Comparison of ENCODE assay signal across 12 cellular contexts in the genomic region with DNA sequence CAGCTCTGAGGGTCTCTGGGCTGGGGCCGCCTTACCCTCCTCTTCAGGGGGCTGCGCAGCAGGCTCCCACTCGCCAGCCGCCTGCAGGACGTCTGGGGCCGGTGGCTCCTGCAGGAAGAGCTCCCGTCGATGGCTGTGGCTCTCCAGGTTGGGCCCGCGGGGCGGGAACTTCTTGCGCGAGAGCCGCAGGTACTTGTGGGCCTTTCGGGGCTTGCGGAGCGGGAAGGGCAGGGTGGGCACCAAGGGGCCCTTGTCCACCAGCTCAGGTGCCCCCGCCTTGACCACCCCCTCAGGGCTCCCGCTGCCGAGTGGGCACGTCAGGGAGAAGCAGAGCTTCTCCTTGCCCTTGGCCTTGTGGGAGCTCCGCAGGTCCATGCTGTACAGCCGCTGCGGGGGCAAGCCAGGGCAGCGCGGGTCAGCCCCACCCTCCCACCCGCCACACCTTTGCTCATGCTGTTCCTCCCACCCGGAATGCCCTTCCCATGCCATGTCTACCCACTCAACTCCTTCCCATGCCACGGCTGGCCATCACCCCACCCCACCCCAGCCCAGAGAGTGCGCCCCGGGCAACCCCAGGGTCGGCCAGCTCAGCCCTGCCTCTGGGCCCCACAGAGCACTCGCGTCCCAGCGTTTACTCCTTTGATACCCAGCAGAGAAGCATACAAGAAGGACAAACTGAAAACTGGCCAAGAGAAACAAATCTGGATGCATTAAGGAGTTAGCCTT. TPM values are rescaled to one million over a fixed set of nuclear protein-coding genes. Genes with fewer than 3 reads are reported as not detected.
A peak's percentile ranks its signal among the peaks of the same experiment; 100 is the strongest.
DNase-seq lines count a peak whose midpoint lies in the region; ATAC-seq and TF ChIP-seq lines count a peak whose summit lies in the region.
"Had no signal": no experiment of that assay in that cellular context is flagged by ENCODE, and none has a peak within 500 bp of the region (broad histone marks: within the 10 kb centered on the region; RNA-seq: fewer than 3 reads in every experiment).

No MANE protein-coding gene starts in this region.

- H3K9ac ChIP-seq in mesendoderm (ENCODE audit: low read length): no peak overlapping the region

- H3K27me3 Mint-ChIP-seq in WTC11 (ENCODE audit: low read depth): no peaks in the 10 kb centered on the region; the same call in 1 of the 2 replicates

- ATAC-seq in WTC11: no peak
- no peak for ATAC-seq in HG02870 (IDR thresholded peaks at IDR 0.05; ENCODE audit: unreplicated experiment)
- no peak for ATAC-seq in GM19463 (IDR thresholded peaks at IDR 0.05; ENCODE audit: unreplicated experiment)

- no peak overlapping the region for H3K27ac ChIP-seq in mesendoderm (ENCODE audit: low read depth, low read length)
- no peak overlapping the region for H3K27ac ChIP-seq in spleen
- H3K27ac ChIP-seq in transverse colon: peak overlapping the region in 1 of 4 donors; percentile 10

- no peak overlapping the region for H4K8ac ChIP-seq in mesendoderm (ENCODE audit: low read depth, low read length)

- H3K36me3 ChIP-seq in mesendoderm (ENCODE audit: control insufficient read depth, insufficient read depth, low read length) (no peaks in the 10 kb centered on the region), spleen (peaks cover 0 to 89% (median 28%) of the 10 kb centered on the region in 6 donors), transverse colon (no peaks in the 10 kb centered on the region)

- H3K9me3 Mint-ChIP-seq in WTC11: no peaks in the 10 kb centered on the region
- H3K9me3 Mint-ChIP-seq: CD8-positive, alpha-beta T cell had no signal

- no CpG with 5 or more reads among the region's 35 CpGs for WGBS in mesendoderm (ENCODE audit: extremely low coverage, insufficient coverage, low lambda C conversion rate)
- 86 to 95% (median 94%) methylated on average over 17 to 35 of the region's 35 CpGs for WGBS in spleen, 5 donors
- 92% methylated on average over 30 of the region's 35 CpGs; no CpG with 5 or more reads in 1 of the 2 donors for WGBS in transverse colon (ENCODE audit: low coverage in 1 of 2), 2 donors

- CTCF ChIA-PET in WTC11 (lab: Charles Lee): interaction anchor here (0.7 to 4.4 kb wide), 36 partner anchors 8 to 380 kb away, joined by 3 to 54 read pairs (median 6); a partner anchor contains a TSS

- H3K56ac ChIP-seq in mesendoderm (ENCODE audit: low read length): peak overlapping the region; percentile 22

- no peak overlapping the region for H3K18ac ChIP-seq in mesendoderm (ENCODE audit: low read length)

- no peak overlapping the region for H2AK5ac ChIP-seq in mesendoderm (ENCODE audit: low read length)

- H3K4me3 ChIP-seq in mesendoderm (ENCODE audit: low read length) (no peak overlapping the region), spleen (no peak overlapping the region), transverse colon (no peak overlapping the region)

- peak; percentile 46 for DNase-seq in activated effector memory CD4-positive, alpha-beta T cell treated with anti-CD3 and anti-CD28 coated beads, Interleukin-2, amount 50 U/mL, for 16 hours
- DNase-seq in activated effector memory CD4-positive, alpha-beta T cell treated with Interleukin-2 at 50 U/mL for 16 hours: no peak
- DNase-seq in WTC11 (ENCODE audit: low spot score) (no peak), mesendoderm (no peak), spleen (peak; percentile 74), transverse colon (no peak)
- DNase-seq: NCI-H187, NCI-H226, NCI-H524 treated with DMSO at 0.1 percent for 48 hours had no signal

- POLR2A ChIA-PET in WTC11 (lab: Charles Lee): no interaction called here

- TF ChIP-seq CTCF in WTC11 (IDR thresholded peaks at IDR 0.05) (no peak), spleen (IDR thresholded peaks at IDR 0.05 in 8 of 11, conservative IDR thresholded peaks at IDR 0.05 in 3 of 11) (no peak), transverse colon (IDR thresholded peaks at IDR 0.05) (no peak)

- H3K4me1 ChIP-seq in mesendoderm (ENCODE audit: control insufficient read depth, low read depth, low read length): peaks cover 8% of the 10 kb centered on the region
- peaks cover 0 to 22% (median 9%) of the 10 kb centered on the region in 6 donors for H3K4me1 ChIP-seq in spleen
- peaks cover 9 to 21% (median 17%) of the 10 kb centered on the region in 4 donors for H3K4me1 ChIP-seq in transverse colon

- H3K79me1 ChIP-seq in mesendoderm (ENCODE audit: low read length): no peaks in the 10 kb centered on the region

- H3K27me3 ChIP-seq in mesendoderm (ENCODE audit: insufficient read depth, low read length, poor library complexity) (no peaks in the 10 kb centered on the region), spleen (replicated peaks in 1 of 7) (no peaks in the 10 kb centered on the region), transverse colon (no peaks in the 10 kb centered on the region)

- peak overlapping the region; percentile 79 for H3K27ac Mint-ChIP-seq in WTC11
- H3K27ac Mint-ChIP-seq: CD8-positive, alpha-beta T cell had no signal

- no peak overlapping the region for H2BK15ac ChIP-seq in mesendoderm (replicated peaks; ENCODE audit: low read depth)

- in situ Hi-C loops in transverse colon (cut with MboI; ENCODE audit: low pct_ligation_motif_present in 1 of 4, low pct_unique_long_range_greater_than_20kb in 1 of 4, low sequenced_read_pairs in 3 of 4): no loop called here

- H3K4ac ChIP-seq in mesendoderm (ENCODE audit: low read depth, low read length): no peak overlapping the region

- H3K36me3 Mint-ChIP-seq in WTC11: no peaks in the 10 kb centered on the region

- intact Hi-C loops in spleen (cut with DNase I; ENCODE audit: low total_unique reads): no loop called here
- intact Hi-C loops in transverse colon (cut with DNase I; ENCODE audit: low total_unique reads): loop anchor here (10.0 kb wide), 1 partner anchor 270 kb away; no protein-coding TSS in a partner anchor

- no peak overlapping the region for H3K23ac ChIP-seq in mesendoderm (ENCODE audit: low read length)

- no peak overlapping the region for H4K5ac ChIP-seq in mesendoderm (ENCODE audit: low read length)

- peaks cover 31% of the 10 kb centered on the region for H3K4me1 Mint-ChIP-seq in WTC11

- TF ChIP-seq EP300 in transverse colon (IDR thresholded peaks at IDR 0.05; ENCODE audit: low read depth): no peak

- no peak overlapping the region for H3K4me2 ChIP-seq in mesendoderm (ENCODE audit: low read length)

- H2BK120ac ChIP-seq in mesendoderm (ENCODE audit: low read depth, low read length): no peak overlapping the region

- H3K79me2 ChIP-seq in mesendoderm (ENCODE audit: control insufficient read depth, insufficient read depth, low read length): no peaks in the 10 kb centered on the region

- no peak overlapping the region for H2BK5ac ChIP-seq in mesendoderm (ENCODE audit: low read length)

- TF ChIP-seq POLR2A in spleen (IDR thresholded peaks at IDR 0.05): no peak
- TF ChIP-seq POLR2A in transverse colon (IDR thresholded peaks at IDR 0.05): no peak

- H3K4me3 Mint-ChIP-seq in WTC11: no peak overlapping the region
- H3K4me3 Mint-ChIP-seq: CD8-positive, alpha-beta T cell had no signal

- H3K9me3 ChIP-seq in spleen: no peaks in the 10 kb centered on the region
- H3K9me3 ChIP-seq in transverse colon: no peaks in the 10 kb centered on the region

TF ChIP-seq in WTC11, 78 proteins besides CTCF, POLR2A, EP300 and RAD21:
- TF ChIP-seq, protein P1, sequence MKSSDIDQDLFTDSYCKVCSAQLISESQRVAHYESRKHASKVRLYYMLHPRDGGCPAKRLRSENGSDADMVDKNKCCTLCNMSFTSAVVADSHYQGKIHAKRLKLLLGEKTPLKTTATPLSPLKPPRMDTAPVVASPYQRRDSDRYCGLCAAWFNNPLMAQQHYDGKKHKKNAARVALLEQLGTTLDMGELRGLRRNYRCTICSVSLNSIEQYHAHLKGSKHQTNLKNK (CRISPR knock-in tag; IDR thresholded peaks at IDR 0.05): no peak
- no peak for TF ChIP-seq CBFB (CRISPR knock-in tag; IDR thresholded peaks at IDR 0.05; ENCODE audit: low read depth)
- TF ChIP-seq, protein P2, sequence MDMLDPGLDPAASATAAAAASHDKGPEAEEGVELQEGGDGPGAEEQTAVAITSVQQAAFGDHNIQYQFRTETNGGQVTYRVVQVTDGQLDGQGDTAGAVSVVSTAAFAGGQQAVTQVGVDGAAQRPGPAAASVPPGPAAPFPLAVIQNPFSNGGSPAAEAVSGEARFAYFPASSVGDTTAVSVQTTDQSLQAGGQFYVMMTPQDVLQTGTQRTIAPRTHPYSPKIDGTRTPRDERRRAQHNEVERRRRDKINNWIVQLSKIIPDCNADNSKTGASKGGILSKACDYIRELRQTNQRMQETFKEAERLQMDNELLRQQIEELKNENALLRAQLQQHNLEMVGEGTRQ (CRISPR knock-in tag; IDR thresholded peaks at IDR 0.05): no peak

RNA-seq across cellular contexts. Expression of a gene that starts 18.0 kb away (rescaled TPM):
- 10.6 to 11.1 TPM (median 10.6 TPM) in 3 replicates for total RNA-seq in WTC11 (2021)
- 1.5 TPM for polyA plus RNA-seq in mesendoderm (2013, experiment 1 of 2)
- 1.3 TPM for polyA plus RNA-seq in mesendoderm (2013, experiment 2 of 2)
- total RNA-seq in spleen: 10 to 100 TPM; 50.9 to 99.4 (median 64.6) TPM
- 10 to 100 TPM; 20.2 to 62.0 (median 26.8) TPM for polyA plus RNA-seq in spleen
- 100 to 1,000 TPM in 1 of 4 donors, 10 to 100 TPM in 3; 15.3 to 129 (median 58.4) TPM for total RNA-seq in transverse colon

RNA-seq across cellular contexts. Expression of a gene that starts 37.5 kb away (rescaled TPM):
- total RNA-seq in WTC11 (2021) (0.42 to 0.80 TPM (median 0.66 TPM) in 3 replicates), spleen (1 to 10 TPM in 5 of 7 donors, under 1 TPM in 1, not detected in 1; 0.70 to 3.8 (median 2.2) TPM), transverse colon (1 to 10 TPM in 1 of 4 donors, under 1 TPM in 1, not detected in 2; 0.41 to 2.1 TPM)
- polyA plus RNA-seq in mesendoderm (2013, experiment 1 of 2): 0.14 TPM
- polyA plus RNA-seq in mesendoderm (2013, experiment 2 of 2): 0.14 TPM
- polyA plus RNA-seq in spleen: 1 to 10 TPM; 1.8 to 3.4 (median 2.3) TPM

RNA-seq across cellular contexts. Expression of a gene that starts 57.5 kb away (rescaled TPM):
- 1.8 to 2.2 TPM (median 2.1 TPM) in 3 replicates for total RNA-seq in WTC11 (2021)
- 3.1 TPM for polyA plus RNA-seq in mesendoderm (2013, experiment 1 of 2)
- 2.7 TPM for polyA plus RNA-seq in mesendoderm (2013, experiment 2 of 2)
- 10 to 100 TPM; 44.3 to 72.8 (median 53.7) TPM for total RNA-seq in spleen
- polyA plus RNA-seq in spleen: 10 to 100 TPM; 50.9 to 53.1 (median 51.0) TPM
- total RNA-seq in transverse colon: 10 to 100 TPM in 1 of 4 donors, 1 to 10 TPM in 2, not detected in 1; 7.1 to 11.6 (median 9.4) TPM

Comparison
In these comparisons a context has a peak if more than half of its experiments do, and no peak if none do; other contexts are left out.
1. DNase-seq: peak in activated effector memory CD4-positive, alpha-beta T cell treated with anti-CD3 and anti-CD28 coated beads, Interleukin-2, amount 50 U/mL, for 16 hours (single experiment) and spleen (single experiment); none in activated effector memory CD4-positive, alpha-beta T cell treated with Interleukin-2 at 50 U/mL for 16 hours (single experiment), WTC11 (single experiment), mesendoderm (single experiment) and transverse colon (single experiment).